28 cellular contexts compared by ENCODE assay signal in genomic region chr4:68717999-68718398, GRCh38. TPM values are rescaled to one million over a fixed set of nuclear protein-coding genes. Genes with fewer than 3 reads are reported as not detected.
A peak's percentile ranks its signal among the peaks of the same experiment; 100 is the strongest.
DNase-seq lines count a peak whose midpoint lies in the region; ATAC-seq, FAIRE-seq and TF ChIP-seq lines count a peak whose summit lies in the region.
"Had no signal": no experiment of that assay in that cellular context is flagged by ENCODE, and none has a peak within 500 bp of the region (broad histone marks: within the 10 kb centered on the region; RNA-seq: fewer than 3 reads in every experiment).

No MANE protein-coding gene starts in this region.

- H3K36me3 Mint-ChIP-seq in stimulated activated naive B cell treated with anti-CD40 and anti-IgM and Interleukin-4, amounts not matched to agents 10 μg/mL and 1 μg/mL and 100 μg/mL, for 72 hours, result no peaks in the 10 kb centered on the region
- H3K36me3 Mint-ChIP-seq: activated naive CD4-positive, alpha-beta T cell treated with anti-CD3 and anti-CD28 coated beads, Interleukin-2, amount 10 ng/mL, durations not matched to agents 7 days and 5 days; IgD-negative memory B cell had no signal

- H3K27ac Mint-ChIP-seq in stimulated activated naive B cell treated with anti-CD40 and anti-IgM and Interleukin-4, amounts not matched to agents 10 μg/mL and 1 μg/mL and 100 μg/mL, for 72 hours, result no peak overlapping the region
- H3K27ac Mint-ChIP-seq: activated naive CD4-positive, alpha-beta T cell treated with anti-CD3 and anti-CD28 coated beads, Interleukin-2, amount 10 ng/mL, durations not matched to agents 7 days and 5 days; endodermal cell; IgD-negative memory B cell had no signal

- no peak overlapping the region for H3K9ac ChIP-seq in kidney (ENCODE audit: low read length in 2 of 2)
- H3K9ac ChIP-seq: SK-N-SH had no signal

- peaks cover 0 to 4% of the 10 kb centered on the region in 2 donors for H3K9me3 Mint-ChIP-seq in stimulated activated naive B cell treated with anti-CD40 and anti-IgM and Interleukin-4, amounts not matched to agents 10 μg/mL and 1 μg/mL and 100 μg/mL, for 72 hours
- H3K9me3 Mint-ChIP-seq: activated naive CD4-positive, alpha-beta T cell treated with anti-CD3 and anti-CD28 coated beads, Interleukin-2, amount 10 ng/mL, durations not matched to agents 7 days and 5 days had no signal

- ATAC-seq in GM18861 (IDR thresholded peaks at IDR 0.05; ENCODE audit: unreplicated experiment) (peak; percentile 71), GM21619 (IDR thresholded peaks at IDR 0.05; ENCODE audit: unreplicated experiment) (peak; percentile 83), HG03342 (IDR thresholded peaks at IDR 0.05; ENCODE audit: unreplicated experiment) (peak; percentile 77), left lobe of liver (peak; percentile 49)
- ATAC-seq in stimulated activated naive B cell treated with anti-CD40 and anti-IgM and Interleukin-4, amounts not matched to agents 10 μg/mL and 1 μg/mL and 100 μg/mL, for 72 hours (replicated peaks), result no peak
- ATAC-seq: activated T-cell treated with anti-CD3 and anti-CD28 coated beads, Interleukin-2, amount 50 U/mL, for 4 hours; psoas muscle had no signal

- H3K4me3 ChIP-seq in kidney (ENCODE audit: low read length in 2 of 2), result no peak overlapping the region
- H3K4me3 ChIP-seq: ascending aorta, psoas muscle had no signal

- no peaks in the 10 kb centered on the region for H3K36me3 ChIP-seq in kidney (ENCODE audit: control insufficient read depth in 1 of 2, insufficient read depth in 2 of 2, low read length in 2 of 2)
- H3K36me3 ChIP-seq: ascending aorta had no signal

- H3K27ac ChIP-seq in kidney (ENCODE audit: low read depth in 2 of 2, low read length in 2 of 2), result no peak overlapping the region
- H3K27ac ChIP-seq: ascending aorta, HL-60, psoas muscle had no signal

- TF ChIP-seq CTCF in kidney (IDR thresholded peaks at IDR 0.05; ENCODE audit: borderline replicate concordance, extremely low read depth, insufficient read depth), result no peak

- intact Hi-C loops in kidney (cut with DNase I), result no loop called here

- no peak for FAIRE-seq in kidney (lab: Jason Lieb, UNC)
- FAIRE-seq: G401.6 had no signal

- no peaks in the 10 kb centered on the region for H3K4me1 Mint-ChIP-seq in stimulated activated naive B cell treated with anti-CD40 and anti-IgM and Interleukin-4, amounts not matched to agents 10 μg/mL and 1 μg/mL and 100 μg/mL, for 72 hours
- H3K4me1 Mint-ChIP-seq: activated naive CD4-positive, alpha-beta T cell treated with anti-CD3 and anti-CD28 coated beads, Interleukin-2, amount 10 ng/mL, durations not matched to agents 7 days and 5 days had no signal

- no peak for DNase-seq in left lobe of liver (ENCODE audit: low spot score)
- no peak for DNase-seq in NCI-H345 treated with DMSO at 0.1 percent for 48 hours (lab: John Stamatoyannopoulos, UW; ENCODE audit: unreplicated experiment)
- DNase-seq in GM19240 (ENCODE audit: insufficient read length, low spot score), result no peak
- DNase-seq in stimulated activated naive B cell treated with anti-CD40 and anti-IgM and Interleukin-4, amounts not matched to agents 10 μg/mL and 1 μg/mL and 100 μg/mL, for 72 hours, result no peak
- no peak for DNase-seq in kidney
- DNase-seq: activated naive CD4-positive, alpha-beta T cell treated with anti-CD3 and anti-CD28 coated beads, Interleukin-2, amount 10 ng/mL, durations not matched to agents 7 days and 5 days; activated T-cell treated with anti-CD3 and anti-CD28 coated beads, Interleukin-2, amount 50 U/mL, for 4 hours; C1 segment of cervical spinal cord; DMS 273 treated with DMSO at 0.1 percent for 48 hours; endodermal cell; NCI-H187 treated with DMSO at 0.1 percent for 48 hours; NCI-H446; psoas muscle; RPMI8226; SK-N-SH; stimulated activated CD4-positive, alpha-beta T cell treated with anti-CD3 and anti-CD28 coated beads, Interleukin-4, amount 100 ng/mL, for 4 hours; T1000 had no signal

- no peak overlapping the region for H3K4me3 Mint-ChIP-seq in stimulated activated naive B cell treated with anti-CD40 and anti-IgM and Interleukin-4, amounts not matched to agents 10 μg/mL and 1 μg/mL and 100 μg/mL, for 72 hours
- H3K4me3 Mint-ChIP-seq: activated naive CD4-positive, alpha-beta T cell treated with anti-CD3 and anti-CD28 coated beads, Interleukin-2, amount 10 ng/mL, durations not matched to agents 7 days and 5 days; activated T-cell treated with anti-CD3 and anti-CD28 coated beads, Interleukin-2, amount 50 U/mL, for 4 hours; endodermal cell; IgD-negative memory B cell had no signal

- H3K9me3 ChIP-seq in kidney (ENCODE audit: control insufficient read depth in 1 of 2, low read length in 2 of 2), result no peaks in the 10 kb centered on the region
- H3K9me3 ChIP-seq: ascending aorta, psoas muscle, SK-N-SH had no signal

- no peaks in the 10 kb centered on the region for H3K27me3 Mint-ChIP-seq in stimulated activated naive B cell treated with anti-CD40 and anti-IgM and Interleukin-4, amounts not matched to agents 10 μg/mL and 1 μg/mL and 100 μg/mL, for 72 hours
- H3K27me3 Mint-ChIP-seq: activated naive CD4-positive, alpha-beta T cell treated with anti-CD3 and anti-CD28 coated beads, Interleukin-2, amount 10 ng/mL, durations not matched to agents 7 days and 5 days; IgD-negative memory B cell had no signal

- peaks cover 0 to 5% of the 10 kb centered on the region in 2 donors for H3K4me1 ChIP-seq in kidney (ENCODE audit: control insufficient read depth in 1 of 2, insufficient read depth in 1 of 2, low read depth in 1 of 2, low read length in 2 of 2)
- H3K4me1 ChIP-seq: ascending aorta, psoas muscle had no signal

RNA-seq across cellular contexts. Expression of gene UGT2B15, which starts 47.5 kb away (rescaled TPM):
- total RNA-seq in left lobe of liver (111 TPM), kidney (not detected)
- not detected for polyA plus RNA-seq in kidney (ENCODE audit: insufficient read depth, low read depth, low replicate concordance)
- total RNA-seq: chondrocyte, endodermal cell, glomerular endothelial cell, subcutaneous adipose tissue had no signal
- polyA plus RNA-seq: neural cell, psoas muscle, SK-N-SH had no signal

Comparison
In these comparisons a context has a peak if more than half of its experiments do, and no peak if none do; other contexts are left out.
1. ATAC-seq: peak in GM18861 (single experiment), GM21619 (single experiment), HG03342 (single experiment) and left lobe of liver (single experiment); none in stimulated activated naive B cell treated with anti-CD40 and anti-IgM and Interleukin-4, amounts not matched to agents 10 μg/mL and 1 μg/mL and 100 μg/mL, for 72 hours (0 of 2).
2. RNA of gene UGT2B15, which starts 47.5 kb away (total RNA-seq): 111 TPM in left lobe of liver (single experiment); not detected in kidney (single experiment); every median in the first group is over 100 times any median in the second.